ENCODE assay signal across 25 cellular contexts in genomic region chr10:288605-289200, GRCh38.
"Had no signal": no experiment of that assay in that cellular context is flagged by ENCODE, and none has a peak within 500 bp of the region (broad histone marks: within the 10 kb centered on the region; RNA-seq: fewer than 3 reads in every experiment).

No MANE protein-coding gene starts in this region.

- FAIRE-seq: astrocyte had no signal

- H3K4me3 ChIP-seq: PC-9 had no signal

- H3K27ac ChIP-seq: PC-9, VCaP had no signal

- H3K4me2 ChIP-seq: PC-9 had no signal

- H3K27ac Mint-ChIP-seq: activated CD4-positive, alpha-beta memory T cell treated with anti-CD3 and anti-CD28 coated beads, Interleukin-2, amount 10 ng/mL, durations not matched to agents 7 days and 5 days; activated CD4-positive, alpha-beta T cell treated with anti-CD3 and anti-CD28 coated beads for 36 hours; activated naive CD4-positive, alpha-beta T cell treated with anti-CD3 and anti-CD28 coated beads for 36 hours; activated naive CD8-positive, alpha-beta T cell; activated T-helper 17 cell treated with anti-CD3 and anti-CD28 coated beads, Interleukin-2, amount 50 U/mL, for 72 hours; T-helper 17 cell had no signal

- H3K27me3 Mint-ChIP-seq: activated CD4-positive, alpha-beta T cell treated with anti-CD3 and anti-CD28 coated beads for 36 hours; activated naive CD8-positive, alpha-beta T cell; activated T-helper 17 cell treated with anti-CD3 and anti-CD28 coated beads, Interleukin-2, amount 50 U/mL, for 72 hours; central memory CD8-positive, alpha-beta T cell had no signal

- H3K9me3 Mint-ChIP-seq: activated CD4-positive, alpha-beta memory T cell treated with anti-CD3 and anti-CD28 coated beads, Interleukin-2, amount 10 ng/mL, durations not matched to agents 7 days and 5 days; activated naive CD4-positive, alpha-beta T cell treated with anti-CD3 and anti-CD28 coated beads for 36 hours; central memory CD8-positive, alpha-beta T cell had no signal

- H2AFZ ChIP-seq: PC-9 had no signal

- DNase-seq: activated CD4-positive, alpha-beta memory T cell treated with anti-CD3 and anti-CD28 coated beads, Interleukin-2, amount 10 ng/mL, durations not matched to agents 7 days and 5 days; activated CD4-positive, alpha-beta T cell treated with anti-CD3 and anti-CD28 coated beads for 36 hours; activated CD4-positive, alpha-beta T cell treated with anti-CD3 and anti-CD28 coated beads, Interleukin-2, amount 50 U/mL, for 1 hour; activated gamma-delta T cell; activated naive CD4-positive, alpha-beta T cell treated with anti-CD3 and anti-CD28 coated beads for 36 hours; activated T-cell treated with anti-CD3 and anti-CD28 coated beads for 4 hours; activated T-cell treated with anti-CD3 and anti-CD28 coated beads, Interleukin-2, amount 50 U/mL, for 48 hours; amygdala; NCI-H1048; NCI-H1417; NCI-H1930; NCI-H2171; NCI-H2227 treated with DMSO at 0.1 percent for 48 hours; NCI-H526; NCI-H82; NK-92 treated with Interleukin-12 subunit alpha and Interleukin-12 subunit beta, amount 100 ng/mL, for 24 hours; PC-9; SHP77 treated with DMSO at 0.1 percent for 48 hours; T-helper 17 cell had no signal

- H3K4me3 Mint-ChIP-seq: activated CD4-positive, alpha-beta memory T cell treated with anti-CD3 and anti-CD28 coated beads, Interleukin-2, amount 10 ng/mL, durations not matched to agents 7 days and 5 days; activated CD4-positive, alpha-beta T cell treated with anti-CD3 and anti-CD28 coated beads for 36 hours; activated naive CD4-positive, alpha-beta T cell treated with anti-CD3 and anti-CD28 coated beads for 36 hours; activated naive CD8-positive, alpha-beta T cell; activated T-helper 17 cell treated with anti-CD3 and anti-CD28 coated beads, Interleukin-2, amount 50 U/mL, for 72 hours; brain; central memory CD8-positive, alpha-beta T cell; T-helper 17 cell had no signal

- ATAC-seq: activated CD4-positive, alpha-beta T cell treated with anti-CD3 and anti-CD28 coated beads for 36 hours; activated T-helper 17 cell treated with anti-CD3 and anti-CD28 coated beads, Interleukin-2, amount 50 U/mL, for 72 hours; T-helper 17 cell had no signal
